1 cellular context compared by ENCODE assay signal in genomic region chr2:121809607-121810006, GRCh38.
TF ChIP-seq lines count a peak whose summit lies in the region.

No MANE protein-coding gene starts in this region.

TF ChIP-seq in HepG2, 621 proteins besides CTCF, POLR2A, EP300 and RAD21 (continued from another document):
- no peak for TF ChIP-seq RFXAP (CRISPR knock-in tag; IDR thresholded peaks at IDR 0.05; ENCODE audit: borderline replicate concordance)
- no peak for TF ChIP-seq HES4 (CRISPR knock-in tag; IDR thresholded peaks at IDR 0.05; ENCODE audit: borderline replicate concordance)
- peak; percentile 61 for TF ChIP-seq MAX (IDR thresholded peaks at IDR 0.05)
- TF ChIP-seq SRSF4 (IDR thresholded peaks at IDR 0.05; ENCODE audit: low read depth, low read length, poor library complexity, severe bottlenecking) = no peak
- no peak for TF ChIP-seq ZNF101 (CRISPR knock-in tag; IDR thresholded peaks at IDR 0.05; ENCODE audit: borderline replicate concordance, low read depth)
- TF ChIP-seq ZNF33A (CRISPR knock-in tag; IDR thresholded peaks at IDR 0.05; ENCODE audit: borderline replicate concordance) = no peak
- TF ChIP-seq ZNF607 (CRISPR knock-in tag; IDR thresholded peaks at IDR 0.05; ENCODE audit: borderline replicate concordance) = no peak
- peak; percentile 55; the same call in 1 of the 2 replicates for TF ChIP-seq HNF4A (CRISPR knock-in tag; IDR thresholded peaks at IDR 0.05)
- TF ChIP-seq ZNF263 (CRISPR knock-in tag; IDR thresholded peaks at IDR 0.05) = no peak
- TF ChIP-seq NFIB (CRISPR knock-in tag; IDR thresholded peaks at IDR 0.05; ENCODE audit: borderline replicate concordance) = no peak
- TF ChIP-seq MNT (IDR thresholded peaks at IDR 0.05) = no peak
- TF ChIP-seq MXD3 (CRISPR knock-in tag; IDR thresholded peaks at IDR 0.05) = no peak
- TF ChIP-seq AGO2 (optimal IDR thresholded peaks at IDR 0.05; ENCODE audit: low read depth, low read length) = no peak
- peak; percentile 50; the same call in 1 of the 2 replicates for TF ChIP-seq BCL6 (CRISPR knock-in tag; IDR thresholded peaks at IDR 0.05)
- TF ChIP-seq ZC3H4 (CRISPR knock-in tag; IDR thresholded peaks at IDR 0.05; ENCODE audit: borderline replicate concordance) = no peak
- no peak for TF ChIP-seq SCMH1 (CRISPR knock-in tag; IDR thresholded peaks at IDR 0.05; ENCODE audit: borderline replicate concordance)
- peak; percentile 39 for TF ChIP-seq TEAD3 (CRISPR knock-in tag; optimal IDR thresholded peaks at IDR 0.05; ENCODE audit: borderline replicate concordance)
- TF ChIP-seq ZNF577 (CRISPR knock-in tag; IDR thresholded peaks at IDR 0.05; ENCODE audit: borderline replicate concordance, low read depth) = no peak
- peak; percentile 63 for TF ChIP-seq SAP130 (CRISPR knock-in tag; IDR thresholded peaks at IDR 0.05; ENCODE audit: low read depth)
- no peak for TF ChIP-seq SATB2 (CRISPR knock-in tag; IDR thresholded peaks at IDR 0.05)
- TF ChIP-seq ZSCAN29 (CRISPR knock-in tag; conservative IDR thresholded peaks at IDR 0.05) = no peak
- TF ChIP-seq SALL1 (CRISPR knock-in tag; IDR thresholded peaks at IDR 0.05) = 0 out of 2 replicates have a peak, but pooled peaks have one; percentile 43
- no peak for TF ChIP-seq CENPT (CRISPR knock-in tag; IDR thresholded peaks at IDR 0.05; ENCODE audit: low read depth)
- no peak for TF ChIP-seq ZNF761 (CRISPR knock-in tag; conservative IDR thresholded peaks at IDR 0.05)
- TF ChIP-seq TSC22D2 (CRISPR knock-in tag; IDR thresholded peaks at IDR 0.05; ENCODE audit: borderline replicate concordance) = no peak
- TF ChIP-seq ARID5B (CRISPR knock-in tag; IDR thresholded peaks at IDR 0.05) = peak; percentile 74
- TF ChIP-seq ZNF274 (CRISPR knock-in tag; IDR thresholded peaks at IDR 0.05) = no peak
- TF ChIP-seq NR2F2 (IDR thresholded peaks at IDR 0.05; ENCODE audit: borderline replicate concordance, low read depth) = no peak
- no peak for TF ChIP-seq PAXIP1 (CRISPR knock-in tag; conservative IDR thresholded peaks at IDR 0.05)
- TF ChIP-seq ZNF557 (CRISPR knock-in tag; IDR thresholded peaks at IDR 0.05) = no peak
- TF ChIP-seq ZNF331 (CRISPR knock-in tag; IDR thresholded peaks at IDR 0.05) = peak; percentile 24; the same call in 1 of the 2 replicates
- TF ChIP-seq ZNF530 (CRISPR knock-in tag; IDR thresholded peaks at IDR 0.05; ENCODE audit: low read depth) = no peak
- TF ChIP-seq ATF7-NPFF (CRISPR knock-in tag; IDR thresholded peaks at IDR 0.05; ENCODE audit: low read depth) = no peak
- TF ChIP-seq KLF16 (CRISPR knock-in tag; IDR thresholded peaks at IDR 0.05) = no peak
- no peak; the same call in 1 of the 2 replicates for TF ChIP-seq ETV5 (CRISPR knock-in tag; IDR thresholded peaks at IDR 0.05; ENCODE audit: borderline replicate concordance)
- TF ChIP-seq TBX3 (IDR thresholded peaks at IDR 0.05; ENCODE audit: borderline replicate concordance) = no peak; the same call in 1 of the 2 replicates
